In the genomic region with DNA sequence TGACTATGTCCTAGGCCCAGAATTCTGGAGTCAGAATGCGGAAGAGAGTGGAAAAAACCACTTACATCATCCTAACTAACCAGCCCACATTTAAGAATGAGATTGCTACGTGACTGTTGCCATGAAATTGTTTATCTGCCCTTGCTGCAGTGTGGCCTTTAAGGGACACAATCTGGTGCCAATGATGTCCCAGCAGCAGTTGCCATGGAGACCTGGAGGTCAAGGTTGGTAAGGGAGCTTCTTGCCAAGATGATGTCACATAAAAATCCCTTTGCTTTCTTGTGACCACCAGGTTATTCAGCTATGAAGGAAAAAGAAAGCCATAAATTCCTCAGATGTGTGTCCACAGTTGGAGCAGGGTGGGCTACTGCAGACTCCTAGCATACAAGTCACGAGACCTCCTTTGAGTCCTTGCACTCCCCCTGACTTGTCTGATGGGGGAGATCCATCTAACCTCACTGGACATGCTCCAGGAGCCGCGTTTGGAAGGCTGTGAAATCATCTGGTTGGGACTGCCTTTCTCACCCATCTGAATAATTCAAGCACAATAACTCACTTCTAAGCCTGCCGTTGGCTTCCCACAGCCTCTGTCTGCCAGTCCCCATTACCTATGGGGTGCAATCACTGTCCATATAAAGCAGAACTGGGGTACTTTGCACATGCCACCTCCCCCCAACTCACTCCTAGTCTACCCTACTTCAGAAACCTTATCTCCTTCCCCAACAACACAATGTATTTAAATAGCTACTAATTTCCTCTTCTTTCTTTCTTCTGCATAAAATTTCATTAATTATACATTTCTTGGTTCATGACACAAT, we compare ENCODE assay signal across 10 cellular contexts.
DNase-seq lines count a peak whose midpoint lies in the region; ATAC-seq and TF ChIP-seq lines count a peak whose summit lies in the region.
"Had no signal": no experiment of that assay in that cellular context is flagged by ENCODE, and none has a peak within 500 bp of the region (broad histone marks: within the 10 kb centered on the region; RNA-seq: fewer than 3 reads in every experiment).

No MANE protein-coding gene starts in this region.

- H3K9me3 ChIP-seq in esophagus squamous epithelium: no peaks in the 10 kb centered on the region
- H3K9me3 ChIP-seq in aorta (ENCODE audit: control insufficient read depth, low read length): no peaks in the 10 kb centered on the region

- H3K36me3 ChIP-seq in esophagus squamous epithelium (no peaks in the 10 kb centered on the region), aorta (ENCODE audit: control insufficient read depth in 1 of 2, insufficient read depth in 2 of 2, low read length in 1 of 2) (no peaks in the 10 kb centered on the region)

- no peak overlapping the region for H3K27ac Mint-ChIP-seq in natural killer cell
- H3K27ac Mint-ChIP-seq in natural killer cell treated with Interleukin-12 subunit alpha and Interleukin-12 subunit beta and Interleukin-15 and Interleukin-18, amount 100 ng/mL, for 72 hours: no peak overlapping the region
- peak overlapping the region; percentile 8 to 93 (median 54) for H3K27ac Mint-ChIP-seq in naive B cell

- H3K4me1 ChIP-seq in esophagus squamous epithelium (peaks cover 13 to 63% (median 15%) of the 10 kb centered on the region in 3 donors), aorta (ENCODE audit: control insufficient read depth in 1 of 2, insufficient read depth in 2 of 2, low read length in 2 of 2) (peaks cover 0 to 3% of the 10 kb centered on the region in 2 donors)

- ATAC-seq in natural killer cell (no peak), naive B cell (ENCODE audit: low read depth in 2 of 2) (no peak), aorta (ENCODE audit: low FRiP score) (peak; percentile 52), HG03571 (IDR thresholded peaks at IDR 0.05; ENCODE audit: unreplicated experiment) (no peak)
- ATAC-seq in natural killer cell treated with Interleukin-12 subunit alpha and Interleukin-12 subunit beta and Interleukin-15 and Interleukin-18, amount 100 ng/mL, for 72 hours: no peak

- no peak for DNase-seq in natural killer cell
- no peak for DNase-seq in natural killer cell treated with Interleukin-12 subunit alpha and Interleukin-12 subunit beta and Interleukin-15 and Interleukin-18, amount 100 ng/mL, for 72 hours (ENCODE audit: low spot score)
- no peak for DNase-seq in esophagus squamous epithelium (lab: John Stamatoyannopoulos, UW)
- DNase-seq in naive B cell: no peak
- DNase-seq in aorta: peak; percentile 80 to 83
- DNase-seq in pons (ENCODE audit: low spot score): no peak
- DNase-seq in central memory CD4-positive, alpha-beta T cell: no peak
- DNase-seq: NCI-H1694 treated with DMSO at 0.1 percent for 48 hours had no signal

- H3K27me3 ChIP-seq in esophagus squamous epithelium (no peaks in the 10 kb centered on the region), aorta (ENCODE audit: control insufficient read depth in 1 of 2, insufficient read depth in 2 of 2, low read length in 1 of 2) (no peaks in the 10 kb centered on the region)

- H3K4me3 Mint-ChIP-seq in natural killer cell (peak overlapping the region; percentile 86), naive B cell (peak overlapping the region in 7 of 8 donors; percentile 63 to 85 (median 78))
- no peak overlapping the region for H3K4me3 Mint-ChIP-seq in natural killer cell treated with Interleukin-12 subunit alpha and Interleukin-12 subunit beta and Interleukin-15 and Interleukin-18, amount 100 ng/mL, for 72 hours

- intact Hi-C loops in natural killer cell (cut with micrococcal nuclease) (no loop called here), esophagus squamous epithelium (cut with DNase I) (no loop called here), aorta (cut with DNase I) (loop anchor here (2.0 to 10.0 kb wide), 6 partner anchors 54 to 232 kb away; a partner anchor contains a TSS)

- H3K27ac ChIP-seq in esophagus squamous epithelium (peak overlapping the region in 3 of 4 donors; percentile 41 to 91 (median 59)), aorta (ENCODE audit: low read depth in 1 of 2, low read length in 2 of 2) (peak overlapping the region; percentile 60 to 69)

- H3K4me1 Mint-ChIP-seq in natural killer cell (peaks cover 14 to 19% of the 10 kb centered on the region in 2 donors), naive B cell (peaks cover 30 to 49% (median 46%) of the 10 kb centered on the region in 3 donors)
- peaks cover 5 to 16% of the 10 kb centered on the region in 2 donors for H3K4me1 Mint-ChIP-seq in natural killer cell treated with Interleukin-12 subunit alpha and Interleukin-12 subunit beta and Interleukin-15 and Interleukin-18, amount 100 ng/mL, for 72 hours (ENCODE audit: low read depth in 2 of 2)

- H3K27me3 Mint-ChIP-seq in natural killer cell (ENCODE audit: low read depth in 2 of 2): peaks cover 8 to 17% of the 10 kb centered on the region in 2 donors
- H3K27me3 Mint-ChIP-seq in natural killer cell treated with Interleukin-12 subunit alpha and Interleukin-12 subunit beta and Interleukin-15 and Interleukin-18, amount 100 ng/mL, for 72 hours: peaks cover 0 to 2% of the 10 kb centered on the region in 2 donors
- H3K27me3 Mint-ChIP-seq in naive B cell: no peaks in the 10 kb centered on the region

- no peaks in the 10 kb centered on the region for H3K36me3 Mint-ChIP-seq in natural killer cell
- H3K36me3 Mint-ChIP-seq in natural killer cell treated with Interleukin-12 subunit alpha and Interleukin-12 subunit beta and Interleukin-15 and Interleukin-18, amount 100 ng/mL, for 72 hours: no peaks in the 10 kb centered on the region
- no peaks in the 10 kb centered on the region for H3K36me3 Mint-ChIP-seq in naive B cell

- TF ChIP-seq CTCF in natural killer cell (IDR thresholded peaks at IDR 0.05) (no peak), esophagus squamous epithelium (IDR thresholded peaks at IDR 0.05) (no peak)

- no peak for TF ChIP-seq POLR2A in esophagus squamous epithelium (IDR thresholded peaks at IDR 0.05)

- H3K9me3 Mint-ChIP-seq in natural killer cell: no peaks in the 10 kb centered on the region
- H3K9me3 Mint-ChIP-seq in natural killer cell treated with Interleukin-12 subunit alpha and Interleukin-12 subunit beta and Interleukin-15 and Interleukin-18, amount 100 ng/mL, for 72 hours: no peaks in the 10 kb centered on the region
- peaks cover 0 to 1% (median 0%) of the 10 kb centered on the region in 7 donors for H3K9me3 Mint-ChIP-seq in naive B cell
- H3K9me3 Mint-ChIP-seq: H9 had no signal

- 56 to 78% methylated on average over 5 to 6 of the region's 6 CpGs for WGBS in esophagus squamous epithelium, 2 donors
- 16 to 27% methylated on average over 6 of the region's 6 CpGs for WGBS in aorta, 2 donors

- H3K4me3 ChIP-seq in esophagus squamous epithelium (no peak overlapping the region), aorta (ENCODE audit: low read length in 2 of 2) (no peak overlapping the region)

Comparison
In these comparisons a context has a peak if more than half of its experiments do, and no peak if none do; other contexts are left out.
1. DNase-seq: peak in aorta (2 of 2); none in natural killer cell (single experiment), natural killer cell treated with Interleukin-12 subunit alpha and Interleukin-12 subunit beta and Interleukin-15 and Interleukin-18, amount 100 ng/mL, for 72 hours (single experiment), esophagus squamous epithelium (single experiment), naive B cell (single experiment), pons (single experiment) and central memory CD4-positive, alpha-beta T cell (single experiment).
2. H3K27ac Mint-ChIP-seq: peak in naive B cell (6 of 6); none in natural killer cell (0 of 2) and natural killer cell treated with Interleukin-12 subunit alpha and Interleukin-12 subunit beta and Interleukin-15 and Interleukin-18, amount 100 ng/mL, for 72 hours (0 of 2).
3. intact Hi-C loops: an anchor here in aorta (2.0 to 10.0 kb wide); none called in natural killer cell and esophagus squamous epithelium.